ENCODE assay signal across 5 cellular contexts in the genomic region with DNA sequence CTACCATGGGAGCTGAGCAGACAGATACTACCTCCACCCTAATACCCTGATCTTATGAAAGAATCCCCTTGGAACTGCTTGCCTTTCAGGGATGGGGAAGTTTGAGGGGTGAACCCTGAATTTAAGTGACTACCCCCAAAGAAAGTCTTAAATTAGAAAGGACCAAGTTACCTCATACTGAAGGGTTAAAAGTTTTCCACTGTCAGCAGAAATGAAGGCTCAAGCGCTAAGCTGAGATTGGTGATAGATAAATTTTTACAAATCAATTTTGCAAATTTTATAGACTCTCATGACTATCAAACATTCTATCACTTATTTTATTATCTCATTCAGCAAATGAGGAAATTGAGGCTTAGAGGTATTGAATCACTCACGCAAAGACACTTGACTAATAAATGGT.
"Had no signal": no experiment of that assay in that cellular context is flagged by ENCODE, and none has a peak within 500 bp of the region (broad histone marks: within the 10 kb centered on the region; RNA-seq: fewer than 3 reads in every experiment).

No MANE protein-coding gene starts in this region.

- DNase-seq: KBM-7, KG1 had no signal

- H3K27ac ChIP-seq: HL-60, KMS-11 had no signal

- H3K9ac ChIP-seq: KMS-11 had no signal

- H3K4me2 ChIP-seq: KMS-11 had no signal

- FAIRE-seq: HTR-8/SVneo had no signal
